In the genomic region with DNA sequence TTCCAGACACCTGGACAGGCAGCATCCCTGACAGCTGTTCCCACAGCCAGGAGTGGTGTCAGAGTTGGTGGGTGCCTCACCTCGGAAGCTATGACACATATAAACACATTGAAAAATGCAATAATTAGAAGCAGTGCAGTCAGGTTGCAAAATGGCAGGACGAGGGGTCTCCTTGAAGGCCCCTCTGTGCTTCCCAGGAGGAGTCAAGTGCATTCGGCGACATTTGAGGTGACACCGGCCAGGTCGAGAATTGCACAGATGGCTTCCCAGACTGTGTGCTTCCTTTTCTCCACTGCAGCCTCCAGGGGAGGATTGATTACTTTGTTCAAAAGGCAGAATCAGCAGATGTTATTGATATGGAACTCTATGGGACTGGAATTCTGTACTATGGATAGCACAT, we compare ENCODE assay signal across 1 cellular context.
TF ChIP-seq lines count a peak whose summit lies in the region.

No MANE protein-coding gene starts in this region.

TF ChIP-seq in H1, 55 proteins besides CTCF, POLR2A, EP300 and RAD21 (continued from another document):
- no peak for TF ChIP-seq TAF1 (IDR thresholded peaks at IDR 0.05; ENCODE audit: low read depth, low read length)
- no peak for TF ChIP-seq SIRT6 (IDR thresholded peaks at IDR 0.05; ENCODE audit: low read length)
